21 cellular contexts compared by ENCODE assay signal in genomic region chr1:230750576-230750975, GRCh38. TPM values are rescaled to one million over a fixed set of nuclear protein-coding genes. Genes with fewer than 3 reads are reported as not detected.
DNase-seq lines count a peak whose midpoint lies in the region; ATAC-seq, FAIRE-seq and TF ChIP-seq lines count a peak whose summit lies in the region.
"Had no signal": no experiment of that assay in that cellular context is flagged by ENCODE, and none has a peak within 500 bp of the region (broad histone marks: within the 10 kb centered on the region; RNA-seq: fewer than 3 reads in every experiment).

No MANE protein-coding gene starts in this region.

- TF ChIP-seq EP300 in stomach (IDR thresholded peaks at IDR 0.05): no peak

- H3K4me1 ChIP-seq in GM23338 (ENCODE audit: insufficient read depth): peaks cover 40% of the 10 kb centered on the region
- peaks cover 57 to 66% (median 61%) of the 10 kb centered on the region in 4 donors for H3K4me1 ChIP-seq in stomach
- H3K4me1 ChIP-seq: right lobe of liver had no signal

- H3K27me3 ChIP-seq in GM23338 (ENCODE audit: insufficient read depth) (peaks cover 4% of the 10 kb centered on the region; the same call in 1 of the 2 replicates), stomach (no peaks in the 10 kb centered on the region)
- H3K27me3 ChIP-seq: right lobe of liver had no signal

- H3K9me3 Mint-ChIP-seq in GM23338: no peaks in the 10 kb centered on the region

- intact Hi-C loops in left colon (cut with DNase I, micrococcal nuclease): loop anchor here in 1 of 2 donors (10.0 kb wide), 1 partner anchor 106 kb away; the partner anchor contains the start of gene COG2
- intact Hi-C loops in stomach (cut with DNase I; ENCODE audit: low total_unique reads): no loop called here

- no peaks in the 10 kb centered on the region; the same call in 1 of the 2 replicates for H3F3A ChIP-seq in GM23338 (replicated peaks; ENCODE audit: low read depth)

- H2AFZ ChIP-seq in GM23338: peak overlapping the region; percentile 3; the same call in 1 of the 2 replicates

- no peak overlapping the region for H3K4me3 Mint-ChIP-seq in GM23338

- no peaks in the 10 kb centered on the region for H3K9me3 ChIP-seq in stomach
- H3K9me3 ChIP-seq: right lobe of liver had no signal

- TF ChIP-seq POLR2A in stomach (IDR thresholded peaks at IDR 0.05): no peak

- H3K36me3 ChIP-seq in GM23338 (ENCODE audit: insufficient read depth): no peaks in the 10 kb centered on the region
- no peaks in the 10 kb centered on the region for H3K36me3 ChIP-seq in stomach
- H3K36me3 ChIP-seq: right lobe of liver had no signal

- no peaks in the 10 kb centered on the region for H3K36me3 Mint-ChIP-seq in GM23338 (ENCODE audit: low read depth)

- H3K4me3 ChIP-seq in GM23338: no peak overlapping the region
- H3K4me3 ChIP-seq in stomach: peak overlapping the region in 1 of 4 donors; percentile 6
- H3K4me3 ChIP-seq: right lobe of liver had no signal

- ATAC-seq in GM23338 (no peak), left colon (peak; percentile 32), HG03095 (IDR thresholded peaks at IDR 0.05; ENCODE audit: unreplicated experiment) (no peak)

- no peak overlapping the region for H3K27ac Mint-ChIP-seq in GM23338

- peaks cover 24% of the 10 kb centered on the region for H3K27me3 Mint-ChIP-seq in GM23338 (ENCODE audit: insufficient read depth, low read depth, poor library complexity)

- H3K27ac ChIP-seq in GM23338 (ENCODE audit: low read depth) (no peak overlapping the region), VCaP (peak overlapping the region; percentile 44; the same call in 1 of the 2 replicates), stomach (peak overlapping the region; percentile 80 to 94 (median 87))
- H3K27ac ChIP-seq: right lobe of liver, RWPE1 had no signal

- no peaks in the 10 kb centered on the region for H3K79me2 ChIP-seq in GM23338 (replicated peaks; ENCODE audit: insufficient read depth)

- H4K20me1 ChIP-seq in GM23338 (replicated peaks; ENCODE audit: insufficient read depth): no peaks in the 10 kb centered on the region

- peaks cover 52% of the 10 kb centered on the region for H3K4me1 Mint-ChIP-seq in GM23338

- no peaks in the 10 kb centered on the region for H3K9me2 ChIP-seq in GM23338 (ENCODE audit: insufficient read depth)

- no peak overlapping the region for H3K4me2 ChIP-seq in GM23338

- TF ChIP-seq CTCF in GM23338 (conservative IDR thresholded peaks at IDR 0.05; ENCODE audit: low read depth in 2 of 2) (no peak), VCaP (conservative IDR thresholded peaks at IDR 0.05) (no peak), stomach (IDR thresholded peaks at IDR 0.05) (no peak)

- 30 to 62% (median 41%) methylated on average over 5 of the region's 5 CpGs for WGBS in stomach, 5 donors

- DNase-seq in GM23338 (ENCODE audit: low spot score) (no peak), left colon (peak; percentile 34 to 75), stomach (peak; percentile 62), NCI-H524 treated with DMSO at 0.1 percent for 48 hours (lab: John Stamatoyannopoulos, UW) (no peak), dedifferentiated amniotic fluid mesenchymal stem cell (ENCODE audit: extremely low spot score) (no peak), GM19239 (ENCODE audit: insufficient read length, low spot score) (no peak)
- DNase-seq: activated CD4-positive, alpha-beta T cell treated with anti-CD3 and anti-CD28 coated beads, Interleukin-2, amount 50 U/mL, for 1 hour; activated gamma-delta T cell treated with Interleukin-2 at 50 U/mL for 16 hours; AML-193; amygdala; NCI-H1436; NK-92 treated with Interleukin-12 subunit alpha and Interleukin-12 subunit beta, amount 100 ng/mL, for 24 hours; right lobe of liver had no signal

- FAIRE-seq in GM19239 (lab: Jason Lieb, UNC): no peak
- FAIRE-seq: D721Med, GM12892 had no signal

TF ChIP-seq in GM23338, 12 proteins besides CTCF, POLR2A, EP300 and RAD21:
- no peak for TF ChIP-seq EZH2 (IDR thresholded peaks at IDR 0.05; ENCODE audit: low read depth, unreplicated experiment)
- no peak for TF ChIP-seq ZNF462 (CRISPR knock-in tag; IDR thresholded peaks at IDR 0.05)
- TF ChIP-seq NANOG (IDR thresholded peaks at IDR 0.05; ENCODE audit: borderline replicate concordance): no peak
- TF ChIP-seq STAT1 (IDR thresholded peaks at IDR 0.05; ENCODE audit: unreplicated experiment): no peak

RNA-seq across cellular contexts. Expression of gene CAPN9, which starts 3.4 kb away (rescaled TPM):
- 0.07 TPM in 1 of 2 replicates, not detected in the other for total RNA-seq in GM23338 (2014; rRNA removed; shearing (Covaris generic))
- polyA plus RNA-seq in GM23338 (2016; fragmentation: Nextera tagmentation; extraction: Ambion mirVana) (0.33 TPM in 1 of 2 replicates, not detected in the other), stomach (10 to 100 TPM in 2 of 3 donors, 1 to 10 TPM in 1; 2.6 to 48.3 (median 14.7) TPM)
- total RNA-seq in left colon (10 to 100 TPM; 46.3 to 53.6 TPM), stomach (10 to 100 TPM; 29.5 to 68.3 (median 53.8) TPM)
- total RNA-seq: chondrocyte, LHCN-M2, osteocyte, right lobe of liver had no signal

RNA-seq across cellular contexts. Expression of gene AGT, which starts 36.7 kb away (rescaled TPM):
- not detected in 2 replicates for total RNA-seq in GM23338 (2014; rRNA removed; shearing (Covaris generic))
- polyA plus RNA-seq in GM23338 (2016; fragmentation: Nextera tagmentation; extraction: Ambion mirVana) (0.11 TPM in 1 of 2 replicates, not detected in the other), stomach (1 to 10 TPM in 2 of 3 donors, under 1 TPM in 1; 0.65 to 8.1 (median 4.0) TPM)
- total RNA-seq in left colon (1 to 10 TPM; 1.2 to 2.1 TPM), stomach (1 to 10 TPM in 2 of 5 donors, under 1 TPM in 1, not detected in 2; 0.29 to 9.9 (median 3.7) TPM)

Comparison
In these comparisons a context has a peak if more than half of its experiments do, and no peak if none do; other contexts are left out.
1. DNase-seq: peak in left colon (2 of 2) and stomach (single experiment); none in GM23338 (single experiment), NCI-H524 treated with DMSO at 0.1 percent for 48 hours (single experiment), dedifferentiated amniotic fluid mesenchymal stem cell (single experiment) and GM19239 (single experiment).
2. RNA of gene CAPN9, which starts 3.4 kb away (total RNA-seq): 29.5 to 68.3 TPM in stomach and 46.3 to 53.6 TPM in left colon; 0.07 TPM in GM23338; every median in the first group is over 10 times any median in the second.